9 cellular contexts compared by ENCODE assay signal in the genomic region with DNA sequence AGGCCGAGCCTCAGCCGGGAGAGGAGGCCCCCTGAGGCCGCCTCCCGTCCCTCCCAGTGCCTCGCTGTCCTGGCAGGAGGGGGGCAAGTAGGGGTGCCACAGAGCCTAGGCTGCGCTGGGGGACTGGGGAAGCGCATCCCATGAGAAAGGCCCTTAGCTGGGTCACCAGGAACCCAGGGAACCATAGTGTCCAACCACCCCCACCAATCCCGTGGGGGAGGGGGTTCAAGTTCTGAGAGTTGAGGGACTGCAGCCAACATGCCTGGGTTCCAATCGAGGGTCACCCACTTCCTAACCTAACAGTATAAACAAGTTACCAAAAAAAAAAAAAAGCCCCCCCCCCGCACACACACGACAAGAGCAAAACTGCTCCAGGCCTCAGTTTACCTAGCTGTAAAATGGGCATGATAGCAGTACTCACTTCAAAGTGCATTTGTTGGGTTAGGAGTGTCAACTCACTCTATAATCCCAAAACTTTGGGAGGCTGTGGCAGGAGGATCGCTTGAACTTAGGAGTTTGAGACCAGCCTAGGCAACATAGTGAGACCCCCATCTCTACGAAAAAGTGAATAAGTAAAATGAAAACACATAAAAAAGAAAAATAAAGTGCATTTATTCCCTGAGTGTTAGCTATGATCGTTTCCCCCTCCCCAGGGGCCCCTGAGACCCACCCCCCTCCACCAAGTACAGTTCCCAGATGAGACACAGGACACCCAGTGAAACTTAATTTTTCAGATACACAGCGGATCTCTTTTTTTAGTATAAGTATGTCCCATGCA. TPM values are rescaled to one million over a fixed set of nuclear protein-coding genes. Genes with fewer than 3 reads are reported as not detected.
A peak's percentile ranks its signal among the peaks of the same experiment; 100 is the strongest.
DNase-seq lines count a peak whose midpoint lies in the region; ATAC-seq, FAIRE-seq and TF ChIP-seq lines count a peak whose summit lies in the region.
"Had no signal": no experiment of that assay in that cellular context is flagged by ENCODE, and none has a peak within 500 bp of the region (broad histone marks: within the 10 kb centered on the region; RNA-seq: fewer than 3 reads in every experiment).

No MANE protein-coding gene starts in this region.

- no peaks in the 10 kb centered on the region for H3K9me3 ChIP-seq in HAP-1
- no peaks in the 10 kb centered on the region for H3K9me3 ChIP-seq in hepatocyte (ENCODE audit: low read depth)
- no peaks in the 10 kb centered on the region for H3K9me3 ChIP-seq in small intestine (ENCODE audit: control insufficient read depth, low read depth)

- H3K27ac Mint-ChIP-seq in activated CD4-positive, alpha-beta memory T cell treated with anti-CD3 and anti-CD28 coated beads, Interleukin-2, amount 10 ng/mL, durations not matched to agents 7 days and 5 days, result no peak overlapping the region

- H3K79me2 ChIP-seq in hepatocyte, result peaks cover 2% of the 10 kb centered on the region

- H3K9me3 Mint-ChIP-seq in activated CD4-positive, alpha-beta memory T cell treated with anti-CD3 and anti-CD28 coated beads, Interleukin-2, amount 10 ng/mL, durations not matched to agents 7 days and 5 days, result no peaks in the 10 kb centered on the region

- FAIRE-seq in small intestine (lab: Jason Lieb, UNC), result no peak

- peak overlapping the region; percentile 81 for H3K4me2 ChIP-seq in hepatocyte

- 49% methylated on average over 6 of the region's 15 CpGs for WGBS in hepatocyte (ENCODE audit: low lambda C conversion rate, missing lambda C conversion rate)
- WGBS in small intestine, 3 donors, result 25 to 29% (median 26%) methylated on average over 13 to 15 of the region's 15 CpGs

- no peaks in the 10 kb centered on the region for H3K9me2 ChIP-seq in hepatocyte (replicated peaks; ENCODE audit: insufficient read depth)

- H3K27ac ChIP-seq in hepatocyte (peak overlapping the region; percentile 99), small intestine (ENCODE audit: low read depth in 1 of 2, low read length in 1 of 2) (peak overlapping the region; percentile 89 to 99)

- no peak for ATAC-seq in HG02623 (IDR thresholded peaks at IDR 0.05; ENCODE audit: unreplicated experiment)

- POLR2A ChIA-PET in activated CD4-positive, alpha-beta memory T cell treated with anti-CD3 and anti-CD28 coated beads, Interleukin-2, amount 10 ng/mL, durations not matched to agents 7 days and 5 days (lab: Charles Lee), result interaction anchor here (0.6 to 3.3 kb wide), 10 partner anchors 9 to 116 kb away, joined by 3 to 73 read pairs (median 18); partner anchors contain the start of genes C19orf53 and ZSWIM4

- no peak for DNase-seq in HAP-1 (ENCODE audit: low spot score in 2 of 2)
- DNase-seq in activated CD4-positive, alpha-beta memory T cell treated with anti-CD3 and anti-CD28 coated beads, Interleukin-2, amount 10 ng/mL, durations not matched to agents 7 days and 5 days, result no peak
- no peak for DNase-seq in hepatocyte (ENCODE audit: low spot score)
- no peak for DNase-seq in small intestine
- DNase-seq in NCI-H446 treated with DMSO at 0.1 percent for 48 hours (lab: John Stamatoyannopoulos, UW), result no peak
- DNase-seq in stimulated activated naive CD4-positive, alpha-beta T cell treated with Interleukin-2 at 50 U/mL for 16 hours (lab: John Stamatoyannopoulos, UW), result no peak
- no peak for DNase-seq in RKO (ENCODE audit: low spot score)

- peak overlapping the region; percentile 80 for H3K4me3 Mint-ChIP-seq in activated CD4-positive, alpha-beta memory T cell treated with anti-CD3 and anti-CD28 coated beads, Interleukin-2, amount 10 ng/mL, durations not matched to agents 7 days and 5 days

- no peaks in the 10 kb centered on the region for H3K36me3 ChIP-seq in HAP-1 (replicated peaks)
- H3K36me3 ChIP-seq in hepatocyte (replicated peaks; ENCODE audit: insufficient read depth, low read depth), result no peaks in the 10 kb centered on the region
- H3K36me3 ChIP-seq in small intestine (ENCODE audit: control insufficient read depth in 2 of 2, insufficient read depth in 2 of 2, low read length in 2 of 2), result no peaks in the 10 kb centered on the region

- H4K20me1 ChIP-seq in hepatocyte (ENCODE audit: insufficient read depth, poor library complexity, severe bottlenecking), result no peaks in the 10 kb centered on the region

- H3K27me3 ChIP-seq in HAP-1 (ENCODE audit: low read depth), result no peaks in the 10 kb centered on the region
- no peaks in the 10 kb centered on the region for H3K27me3 ChIP-seq in hepatocyte
- H3K27me3 ChIP-seq in small intestine (ENCODE audit: control insufficient read depth in 2 of 2, insufficient read depth in 2 of 2, low read length in 2 of 2), result no peaks in the 10 kb centered on the region

- no peaks in the 10 kb centered on the region for H3K27me3 Mint-ChIP-seq in activated CD4-positive, alpha-beta memory T cell treated with anti-CD3 and anti-CD28 coated beads, Interleukin-2, amount 10 ng/mL, durations not matched to agents 7 days and 5 days

- in situ Hi-C loops in HAP-1 (cut with MboI; ENCODE audit: low sequenced_read_pairs), result no loop called here

- no peak for TF ChIP-seq CTCF in hepatocyte (IDR thresholded peaks at IDR 0.05; ENCODE audit: poor library complexity)

- H3K4me1 ChIP-seq in HAP-1 (peaks cover 30% of the 10 kb centered on the region), hepatocyte (ENCODE audit: insufficient read depth) (peaks cover 68% of the 10 kb centered on the region), small intestine (ENCODE audit: control insufficient read depth in 2 of 2, insufficient read depth in 1 of 2, low read depth in 1 of 2, low read length in 1 of 2) (peaks cover 3 to 11% of the 10 kb centered on the region in 2 donors)

- no peaks in the 10 kb centered on the region for H3K36me3 Mint-ChIP-seq in activated CD4-positive, alpha-beta memory T cell treated with anti-CD3 and anti-CD28 coated beads, Interleukin-2, amount 10 ng/mL, durations not matched to agents 7 days and 5 days (ENCODE audit: low read depth)

- CTCF ChIA-PET in activated CD4-positive, alpha-beta memory T cell treated with anti-CD3 and anti-CD28 coated beads, Interleukin-2, amount 10 ng/mL, durations not matched to agents 7 days and 5 days (lab: Charles Lee), result interaction anchor here (0.6 to 2.5 kb wide), 5 partner anchors 8 to 14 kb away, joined by 3 to 22 read pairs (median 3); no protein-coding TSS in a partner anchor

- H3K4me1 Mint-ChIP-seq in activated CD4-positive, alpha-beta memory T cell treated with anti-CD3 and anti-CD28 coated beads, Interleukin-2, amount 10 ng/mL, durations not matched to agents 7 days and 5 days, result peaks cover 57% of the 10 kb centered on the region

- H3K4me3 ChIP-seq in HAP-1 (peak overlapping the region; percentile 48), hepatocyte (no peak overlapping the region), small intestine (ENCODE audit: low read depth in 1 of 2, low read length in 2 of 2) (peak overlapping the region; percentile 57 to 59)

- H2AFZ ChIP-seq in hepatocyte, result no peak overlapping the region

RNA-seq across cellular contexts. Expression of gene NANOS3, which starts 28.8 kb away (rescaled TPM):
- total RNA-seq in activated CD4-positive, alpha-beta memory T cell treated with anti-CD3 and anti-CD28 coated beads, Interleukin-2, amount 10 ng/mL, durations not matched to agents 7 days and 5 days, result under 1 TPM; 0.65 to 0.95 TPM
- 0.60 TPM in 1 of 2 replicates, not detected in the other for total RNA-seq in hepatocyte
- polyA plus RNA-seq in hepatocyte, result 2.1 and 4.0 TPM in 2 replicates
- polyA plus RNA-seq in small intestine, result under 1 TPM in 1 of 3 donors, not detected in 2; 0.45 TPM
- total RNA-seq: pulmonary artery endothelial cell had no signal

RNA-seq across cellular contexts. Expression of gene ZSWIM4, which starts 52.8 kb away (rescaled TPM):
- total RNA-seq in activated CD4-positive, alpha-beta memory T cell treated with anti-CD3 and anti-CD28 coated beads, Interleukin-2, amount 10 ng/mL, durations not matched to agents 7 days and 5 days, result 10 to 100 TPM; 10.1 to 10.4 TPM
- 3.1 and 3.7 TPM in 2 replicates for total RNA-seq in hepatocyte
- polyA plus RNA-seq in hepatocyte (2.8 and 3.5 TPM in 2 replicates), small intestine (1 to 10 TPM in 2 of 3 donors, under 1 TPM in 1; 0.45 to 2.3 (median 1.4) TPM)

RNA-seq across cellular contexts. Expression of gene BRME1, which starts 57.8 kb away (rescaled TPM):
- 1 to 10 TPM; 3.8 to 4.4 TPM for total RNA-seq in activated CD4-positive, alpha-beta memory T cell treated with anti-CD3 and anti-CD28 coated beads, Interleukin-2, amount 10 ng/mL, durations not matched to agents 7 days and 5 days
- total RNA-seq in hepatocyte, result 2.2 and 14.4 TPM in 2 replicates
- polyA plus RNA-seq in hepatocyte (3.2 and 4.5 TPM in 2 replicates), small intestine (10 to 100 TPM in 2 of 3 donors, 1 to 10 TPM in 1; 8.6 to 67.1 (median 43.2) TPM)

RNA-seq across cellular contexts. Expression of gene CC2D1A, which starts 57.9 kb away (rescaled TPM):
- total RNA-seq in activated CD4-positive, alpha-beta memory T cell treated with anti-CD3 and anti-CD28 coated beads, Interleukin-2, amount 10 ng/mL, durations not matched to agents 7 days and 5 days, result 10 to 100 TPM; 30.6 to 32.7 TPM
- total RNA-seq in hepatocyte, result 14.8 and 20.8 TPM in 2 replicates
- polyA plus RNA-seq in hepatocyte, result 40.9 and 43.3 TPM in 2 replicates
- 100 to 1,000 TPM in 2 of 3 donors, 10 to 100 TPM in 1; 66.5 to 199 (median 140) TPM for polyA plus RNA-seq in small intestine
